25 cellular contexts compared by ENCODE assay signal in genomic region chr11:2127357-2127971, GRCh38. TPM values are rescaled to one million over a fixed set of nuclear protein-coding genes. Genes with fewer than 3 reads are reported as not detected.
"Had no signal": no experiment of that assay in that cellular context is flagged by ENCODE, and none has a peak within 500 bp of the region (broad histone marks: within the 10 kb centered on the region; RNA-seq: fewer than 3 reads in every experiment).

No MANE protein-coding gene starts in this region.

- H3K4me3 Mint-ChIP-seq: activated naive CD8-positive, alpha-beta T cell treated with anti-CD3 and anti-CD28 coated beads for 36 hours; activated T-helper 1 cell treated with anti-CD3 and anti-CD28 coated beads, Interleukin-12 subunit alpha, Interleukin-12 subunit beta, Interleukin-2, Interleukin-4 antibody, amounts not matched to agents 30 ng/mL and 10 ng/mL and 1 ng/mL, durations not matched to agents 14 hours and 24 hours and 36 hours; endodermal cell; memory B cell; natural killer cell had no signal

- H3K36me3 ChIP-seq: cardiac muscle cell, prostate gland, right atrium auricular region, thoracic aorta, upper lobe of left lung, WERI-Rb-1 had no signal

- H3K9me3 Mint-ChIP-seq: endodermal cell had no signal

- ATAC-seq: natural killer cell had no signal

- DNase-seq: activated CD4-positive, alpha-beta T cell treated with anti-CD3 and anti-CD28 coated beads for 1 hour; activated CD4-positive, alpha-beta T cell treated with anti-CD3 and anti-CD28 coated beads, Interleukin-2, amount 50 U/mL, for 4 hours; activated gamma-delta T cell treated with Interleukin-2 at 50 U/mL for 16 hours; activated naive CD8-positive, alpha-beta T cell treated with anti-CD3 and anti-CD28 coated beads for 36 hours; amniotic stem cell; endodermal cell; foreskin melanocyte; natural killer cell; occipital lobe; small intestine; stimulated activated CD4-positive, alpha-beta T cell treated with anti-CD3 and anti-CD28 coated beads, Interleukin-15, amount 100 ng/mL, for 24 hours; stimulated activated CD4-positive, alpha-beta T cell treated with anti-CD3 and anti-CD28 coated beads, Interleukin-2, amount 100 ng/mL, for 48 hours; T-helper 2 cell; WERI-Rb-1 had no signal

- H3K27me3 ChIP-seq: cardiac muscle cell, right atrium auricular region, SJSA1 had no signal

- H3K36me3 Mint-ChIP-seq: activated naive CD8-positive, alpha-beta T cell treated with anti-CD3 and anti-CD28 coated beads for 36 hours; natural killer cell had no signal

- H3K27ac ChIP-seq: cardiac muscle cell, epithelial cell of prostate, prostate gland, right atrium auricular region, SJSA1, thoracic aorta, upper lobe of left lung, WERI-Rb-1 had no signal

- H3K4me1 Mint-ChIP-seq: activated naive CD8-positive, alpha-beta T cell treated with anti-CD3 and anti-CD28 coated beads for 36 hours; natural killer cell had no signal

- H3K4me3 ChIP-seq: cardiac muscle cell, prostate gland, right atrium auricular region, SJSA1, thoracic aorta, upper lobe of left lung had no signal

- H3K4me1 ChIP-seq: prostate gland, right atrium auricular region had no signal

- H3K27ac Mint-ChIP-seq: activated naive CD8-positive, alpha-beta T cell treated with anti-CD3 and anti-CD28 coated beads for 36 hours; activated T-helper 1 cell treated with anti-CD3 and anti-CD28 coated beads, Interleukin-12 subunit alpha, Interleukin-12 subunit beta, Interleukin-2, Interleukin-4 antibody, amounts not matched to agents 30 ng/mL and 10 ng/mL and 1 ng/mL, durations not matched to agents 14 hours and 24 hours and 36 hours; endodermal cell; memory B cell; natural killer cell had no signal

- H3K9me3 ChIP-seq: prostate gland, right atrium auricular region, SJSA1, thoracic aorta, upper lobe of left lung had no signal

RNA-seq across cellular contexts. Expression of gene IGF2, which starts 11.7 kb away (rescaled TPM):
- total RNA-seq: natural killer cell had no signal
- polyA plus RNA-seq: keratinocyte had no signal

RNA-seq across cellular contexts. Expression of gene INS, which starts 33.5 kb away (rescaled TPM):
- total RNA-seq: activated naive CD8-positive, alpha-beta T cell treated with anti-CD3 and anti-CD28 coated beads for 36 hours; activated T-helper 1 cell treated with anti-CD3 and anti-CD28 coated beads, Interleukin-12 subunit alpha, Interleukin-12 subunit beta, Interleukin-2, Interleukin-4 antibody, amounts not matched to agents 30 ng/mL and 10 ng/mL and 1 ng/mL, durations not matched to agents 14 hours and 24 hours and 36 hours; cardiac muscle cell; endodermal cell; natural killer cell; occipital lobe; prostate gland; right atrium auricular region; SJSA1; thoracic aorta had no signal
- polyA plus RNA-seq: cardiac muscle cell, keratinocyte had no signal

RNA-seq across cellular contexts. Expression of gene TH, which starts 44.2 kb away (rescaled TPM):
- total RNA-seq: activated naive CD8-positive, alpha-beta T cell treated with anti-CD3 and anti-CD28 coated beads for 36 hours; activated T-helper 1 cell treated with anti-CD3 and anti-CD28 coated beads, Interleukin-12 subunit alpha, Interleukin-12 subunit beta, Interleukin-2, Interleukin-4 antibody, amounts not matched to agents 30 ng/mL and 10 ng/mL and 1 ng/mL, durations not matched to agents 14 hours and 24 hours and 36 hours; cardiac muscle cell; endodermal cell; liver; natural killer cell; occipital lobe; right atrium auricular region; SJSA1; thoracic aorta; upper lobe of left lung had no signal
- polyA plus RNA-seq: cardiac muscle cell had no signal
